Comparison of ENCODE assay signal across 16 cellular contexts in genomic region chr20:49835031-49835430, GRCh38. TPM values are rescaled to one million over a fixed set of nuclear protein-coding genes. Genes with fewer than 3 reads are reported as not detected.
DNase-seq lines count a peak whose midpoint lies in the region; TF ChIP-seq lines count a peak whose summit lies in the region.
"Had no signal": no experiment of that assay in that cellular context is flagged by ENCODE, and none has a peak within 500 bp of the region (broad histone marks: within the 10 kb centered on the region; RNA-seq: fewer than 3 reads in every experiment).

No MANE protein-coding gene starts in this region.

- no peaks in the 10 kb centered on the region for H3K27me3 Mint-ChIP-seq in type B pancreatic cell

- H3K36me3 Mint-ChIP-seq in type B pancreatic cell: peaks cover 14% of the 10 kb centered on the region

- no peak overlapping the region for H2AK5ac ChIP-seq in neuronal stem cell (ENCODE audit: low read depth, low read length)

- no peak overlapping the region for H3K23ac ChIP-seq in neuronal stem cell (ENCODE audit: low read depth, low read length, poor library complexity)

- no peak overlapping the region for H3K18ac ChIP-seq in neuronal stem cell (ENCODE audit: low read length)

- no peaks in the 10 kb centered on the region for H3K9me3 Mint-ChIP-seq in type B pancreatic cell

- H3K4ac ChIP-seq in neuronal stem cell (ENCODE audit: low read length): no peak overlapping the region

- H3K36me3 ChIP-seq in adipocyte (ENCODE audit: control insufficient read depth, insufficient read depth, low read length, severe bottlenecking): no peaks in the 10 kb centered on the region
- H3K36me3 ChIP-seq in neuronal stem cell (replicated peaks in 1 of 2; ENCODE audit: control insufficient read depth in 2 of 2, insufficient read depth in 2 of 2, low read length in 2 of 2): peaks cover 0 to 28% of the 10 kb centered on the region in 2 donors
- H3K36me3 ChIP-seq in testis (ENCODE audit: low read depth, missing control alignments): no peaks in the 10 kb centered on the region

- H2AFZ ChIP-seq in neuronal stem cell (ENCODE audit: low read length): no peak overlapping the region

- no peak overlapping the region for H3K4me2 ChIP-seq in neuronal stem cell (ENCODE audit: insufficient read depth, low read length, poor library complexity, severe bottlenecking)
- H3K4me2 ChIP-seq: BLaER1 treated with 17β-estradiol and CSF1 and Interleukin-3, amounts not matched to agents 10 nM and 100 nM had no signal

- H3K27ac ChIP-seq in neuronal stem cell (replicated peaks; ENCODE audit: low read length): no peak overlapping the region
- H3K27ac ChIP-seq in testis: no peak overlapping the region
- H3K27ac ChIP-seq: BLaER1 treated with 17β-estradiol and CSF1 and Interleukin-3, amounts not matched to agents 10 nM and 100 nM; HL-60 had no signal

- no peak overlapping the region for H2BK5ac ChIP-seq in neuronal stem cell (ENCODE audit: low read length)

- H4K8ac ChIP-seq in neuronal stem cell (ENCODE audit: low read depth, low read length): no peak overlapping the region

- no peaks in the 10 kb centered on the region for H3K27me3 ChIP-seq in adipocyte (replicated peaks; ENCODE audit: control insufficient read depth, insufficient read depth, low read length)
- no peaks in the 10 kb centered on the region for H3K27me3 ChIP-seq in neuronal stem cell (ENCODE audit: control insufficient read depth in 3 of 3, insufficient read depth in 3 of 3, low read depth in 1 of 3, low read length in 3 of 3)
- no peaks in the 10 kb centered on the region for H3K27me3 ChIP-seq in testis
- H3K27me3 ChIP-seq: BLaER1 treated with 17β-estradiol and CSF1 and Interleukin-3, amounts not matched to agents 10 nM and 100 nM had no signal

- H3K4me1 ChIP-seq in adipocyte (ENCODE audit: control insufficient read depth, insufficient read depth, low read length) (peaks cover 20% of the 10 kb centered on the region), neuronal stem cell (ENCODE audit: control insufficient read depth in 2 of 2, insufficient read depth in 1 of 2, low read depth in 1 of 2, low read length in 2 of 2) (peaks cover 2 to 12% of the 10 kb centered on the region in 2 donors), testis (peaks cover 30% of the 10 kb centered on the region)

- H3K79me1 ChIP-seq in neuronal stem cell (ENCODE audit: low read depth, low read length): peaks cover 2% of the 10 kb centered on the region

- no peak for TF ChIP-seq POLR2A in testis (IDR thresholded peaks at IDR 0.05)

- DNase-seq in NCI-H2171 (lab: John Stamatoyannopoulos, UW) (peak; percentile 39), adipocyte (ENCODE audit: low read depth) (peak; percentile 43), fibroblast of peridontal ligament (ENCODE audit: extremely low read depth) (peak; percentile 60), type B pancreatic cell (ENCODE audit: extremely low spot score, unreplicated experiment) (no peak), NCI-H2029 (lab: John Stamatoyannopoulos, UW) (no peak), neuronal stem cell (ENCODE audit: low spot score) (no peak), testis (no peak)
- DNase-seq: DMS 273 treated with DMSO at 0.1 percent for 48 hours, GOT3, KBM-7, NCI-H1092, NCI-H1694, NCI-H774, SHP77 had no signal

- H3K4me3 Mint-ChIP-seq in type B pancreatic cell: no peak overlapping the region

- no CpG with 5 or more reads among the region's 4 CpGs for WGBS in neuronal stem cell (ENCODE audit: extremely low coverage in 2 of 2, insufficient read length in 2 of 2, insufficient replicate concordance in 1 of 2), 2 donors
- WGBS in testis, 2 donors: 64 to 73% methylated on average over 4 of the region's 4 CpGs

- H3K9ac ChIP-seq in adipocyte (ENCODE audit: low read length) (no peak overlapping the region), neuronal stem cell (ENCODE audit: low read depth, low read length, poor library complexity) (no peak overlapping the region)
- H3K9ac ChIP-seq: BLaER1 treated with 17β-estradiol and CSF1 and Interleukin-3, amounts not matched to agents 10 nM and 100 nM had no signal

- peak overlapping the region; percentile 35 for H3K27ac Mint-ChIP-seq in type B pancreatic cell

- H3K14ac ChIP-seq in neuronal stem cell (ENCODE audit: low read length): no peak overlapping the region

- TF ChIP-seq CTCF in type B pancreatic cell (conservative IDR thresholded peaks at IDR 0.05) (no peak), testis (IDR thresholded peaks at IDR 0.05) (no peak)

- H2BK120ac ChIP-seq in neuronal stem cell (ENCODE audit: low read depth, low read length): no peak overlapping the region

- H3K4me3 ChIP-seq in adipocyte (ENCODE audit: low read length) (no peak overlapping the region), neuronal stem cell (ENCODE audit: low read length in 2 of 2) (no peak overlapping the region), testis (no peak overlapping the region)
- H3K4me3 ChIP-seq: BLaER1 treated with 17β-estradiol and CSF1 and Interleukin-3, amounts not matched to agents 10 nM and 100 nM had no signal

- H4K91ac ChIP-seq in neuronal stem cell (ENCODE audit: low read depth, low read length, poor library complexity): no peak overlapping the region

- no peak overlapping the region for H2BK15ac ChIP-seq in neuronal stem cell (ENCODE audit: low read length)

- H3K9me3 ChIP-seq in adipocyte (ENCODE audit: control insufficient read depth, low read length): no peaks in the 10 kb centered on the region
- H3K9me3 ChIP-seq in neuronal stem cell (replicated peaks in 1 of 2; ENCODE audit: control insufficient read depth in 2 of 2, insufficient read depth in 1 of 2, low read depth in 1 of 2, low read length in 2 of 2): peaks cover 0 to 4% of the 10 kb centered on the region in 2 donors
- H3K9me3 ChIP-seq in testis: no peaks in the 10 kb centered on the region

- no peak overlapping the region for H2BK12ac ChIP-seq in neuronal stem cell (ENCODE audit: low read length)

- intact Hi-C loops in testis (cut with DNase I; ENCODE audit: low total_unique reads): no loop called here

- peaks cover 7% of the 10 kb centered on the region for H3K4me1 Mint-ChIP-seq in type B pancreatic cell (ENCODE audit: unreplicated experiment)

RNA-seq across cellular contexts. Expression of gene SLC9A8, which starts 22.4 kb away (rescaled TPM):
- total RNA-seq in type B pancreatic cell (ENCODE audit: low replicate concordance) (8.6 and 9.4 TPM in 2 replicates), testis (10 to 100 TPM; 32.7 to 33.0 TPM)
- 2.9 TPM for polyA plus RNA-seq in neuronal stem cell (2013, experiment 1 of 2)
- polyA plus RNA-seq in neuronal stem cell (2013, experiment 2 of 2): 2.7 TPM
- polyA plus RNA-seq in testis (ENCODE audit: insufficient read depth, low read depth, low replicate concordance): 21.3 TPM

Comparison
In these comparisons a context has a peak if more than half of its experiments do, and no peak if none do; other contexts are left out.
1. DNase-seq: peak in NCI-H2171 (single experiment), adipocyte (single experiment) and fibroblast of peridontal ligament (single experiment); none in type B pancreatic cell (single experiment), NCI-H2029 (single experiment), neuronal stem cell (single experiment) and testis (single experiment).